In the genomic region with DNA sequence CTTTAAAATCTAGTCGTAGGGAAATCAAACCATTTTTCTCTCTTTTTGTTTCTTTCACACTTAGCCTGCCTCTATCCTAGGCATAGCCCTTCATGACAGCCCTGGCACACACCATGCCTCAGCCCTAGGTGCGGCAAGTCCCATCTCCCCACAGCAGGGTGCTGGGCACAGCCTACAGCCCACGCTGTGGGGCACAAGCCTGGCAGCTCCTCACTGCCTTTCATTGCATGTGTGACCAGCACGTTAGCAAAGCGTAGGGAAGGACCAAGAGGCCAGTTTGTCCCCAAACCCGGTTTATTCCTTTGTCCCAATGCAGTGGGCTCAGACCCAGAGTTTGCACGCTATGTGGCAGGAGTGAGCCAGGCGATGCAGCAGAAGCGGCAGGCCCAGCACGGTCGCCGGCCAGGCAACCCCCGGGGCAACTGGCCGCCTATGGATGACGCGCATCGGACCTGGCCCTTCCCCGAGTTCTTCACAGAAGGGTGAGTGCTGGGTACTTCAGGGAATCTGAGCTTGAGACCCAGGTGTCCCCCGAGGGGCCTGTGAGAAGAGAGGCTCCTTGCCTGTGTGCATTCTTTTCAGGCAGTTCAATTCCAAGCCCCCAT, we compare ENCODE assay signal across 16 cellular contexts. TPM values are rescaled to one million over a fixed set of nuclear protein-coding genes. Genes with fewer than 3 reads are reported as not detected.
A peak's percentile ranks its signal among the peaks of the same experiment; 100 is the strongest.
DNase-seq lines count a peak whose midpoint lies in the region; ATAC-seq and TF ChIP-seq lines count a peak whose summit lies in the region.
"Had no signal": no experiment of that assay in that cellular context is flagged by ENCODE, and none has a peak within 500 bp of the region (broad histone marks: within the 10 kb centered on the region; RNA-seq: fewer than 3 reads in every experiment).

No MANE protein-coding gene starts in this region.

- intact Hi-C loops in posterior vena cava (cut with DNase I), result no loop called here

- no peaks in the 10 kb centered on the region for H3K9me3 Mint-ChIP-seq in activated T-cell treated with anti-CD3 and anti-CD28 coated beads, Interleukin-2, amount 50 U/mL, for 24 hours
- H3K9me3 Mint-ChIP-seq in activated T-cell treated with anti-CD3 and anti-CD28 coated beads, Interleukin-2, amount 50 U/mL, for 72 hours, result no peaks in the 10 kb centered on the region
- H3K9me3 Mint-ChIP-seq: CD4-positive, alpha-beta T cell had no signal

- no peak overlapping the region for H3K27ac ChIP-seq in gastroesophageal sphincter
- H3K27ac ChIP-seq: 22Rv1, A549, C4-2B, GM23248 had no signal

- H3K27me3 ChIP-seq in gastroesophageal sphincter, result no peaks in the 10 kb centered on the region

- no peak for TF ChIP-seq EP300 in gastroesophageal sphincter (IDR thresholded peaks at IDR 0.05)

- DNase-seq in activated T-cell treated with anti-CD3 and anti-CD28 coated beads, Interleukin-2, amount 50 U/mL, for 24 hours, result no peak
- DNase-seq in activated T-cell treated with anti-CD3 and anti-CD28 coated beads, Interleukin-2, amount 50 U/mL, for 72 hours, result no peak
- DNase-seq in G401 (ENCODE audit: low spot score), result peak; percentile 90
- DNase-seq in cerebellum (ENCODE audit: low spot score), result peak; percentile 74
- peak; percentile 46 for DNase-seq in posterior vena cava (ENCODE audit: low spot score)
- no peak for DNase-seq in DMS53 (lab: John Stamatoyannopoulos, UW)
- DNase-seq: AML-193; CD4-positive, alpha-beta T cell; DMS153; DMS79 treated with DMSO at 0.1 percent for 48 hours; GM23248; HCEC 1CT had no signal

- H3K27ac Mint-ChIP-seq in activated T-cell treated with anti-CD3 and anti-CD28 coated beads, Interleukin-2, amount 50 U/mL, for 24 hours, result peak overlapping the region; percentile 44
- H3K27ac Mint-ChIP-seq in activated T-cell treated with anti-CD3 and anti-CD28 coated beads, Interleukin-2, amount 50 U/mL, for 72 hours, result no peak overlapping the region
- H3K27ac Mint-ChIP-seq: CD4-positive, alpha-beta T cell had no signal

- H3K4me1 ChIP-seq in gastroesophageal sphincter, result no peaks in the 10 kb centered on the region

- no peak for ATAC-seq in activated T-cell treated with anti-CD3 and anti-CD28 coated beads, Interleukin-2, amount 50 U/mL, for 72 hours (replicated peaks in 1 of 2)
- no peak for ATAC-seq in gastroesophageal sphincter
- ATAC-seq: A549 had no signal

- peaks cover 25% of the 10 kb centered on the region for H3K4me1 Mint-ChIP-seq in activated T-cell treated with anti-CD3 and anti-CD28 coated beads, Interleukin-2, amount 50 U/mL, for 24 hours (ENCODE audit: low read depth)
- peaks cover 22% of the 10 kb centered on the region for H3K4me1 Mint-ChIP-seq in activated T-cell treated with anti-CD3 and anti-CD28 coated beads, Interleukin-2, amount 50 U/mL, for 72 hours (ENCODE audit: low read depth)

- H3K4me3 Mint-ChIP-seq in activated T-cell treated with anti-CD3 and anti-CD28 coated beads, Interleukin-2, amount 50 U/mL, for 24 hours, result no peak overlapping the region
- H3K4me3 Mint-ChIP-seq in activated T-cell treated with anti-CD3 and anti-CD28 coated beads, Interleukin-2, amount 50 U/mL, for 72 hours, result no peak overlapping the region
- H3K4me3 Mint-ChIP-seq: CD4-positive, alpha-beta T cell had no signal

- H3K9me3 ChIP-seq in gastroesophageal sphincter, result no peaks in the 10 kb centered on the region
- H3K9me3 ChIP-seq: A549 had no signal

- H3K36me3 Mint-ChIP-seq in activated T-cell treated with anti-CD3 and anti-CD28 coated beads, Interleukin-2, amount 50 U/mL, for 24 hours (ENCODE audit: low read depth), result peaks cover 37% of the 10 kb centered on the region
- H3K36me3 Mint-ChIP-seq in activated T-cell treated with anti-CD3 and anti-CD28 coated beads, Interleukin-2, amount 50 U/mL, for 72 hours (ENCODE audit: insufficient read depth in 2 of 2), result peaks cover 0 to 5% of the 10 kb centered on the region in 2 donors

- WGBS in gastroesophageal sphincter (ENCODE audit: low coverage in 1 of 2), 2 donors, result 60 to 94% methylated on average over 1 to 2 of the region's 19 CpGs

- TF ChIP-seq CTCF in gastroesophageal sphincter (IDR thresholded peaks at IDR 0.05), result no peak

- no peaks in the 10 kb centered on the region for H3K27me3 Mint-ChIP-seq in activated T-cell treated with anti-CD3 and anti-CD28 coated beads, Interleukin-2, amount 50 U/mL, for 24 hours
- no peaks in the 10 kb centered on the region for H3K27me3 Mint-ChIP-seq in activated T-cell treated with anti-CD3 and anti-CD28 coated beads, Interleukin-2, amount 50 U/mL, for 72 hours (ENCODE audit: low read depth)
- H3K27me3 Mint-ChIP-seq: CD4-positive, alpha-beta T cell had no signal

- H3K36me3 ChIP-seq in gastroesophageal sphincter, result peaks cover 0 to 87% of the 10 kb centered on the region in 2 donors

- in situ Hi-C loops in G401 (cut with HindIII; ENCODE audit: low sequenced_read_pairs), result no loop called here

- TF ChIP-seq POLR2A in gastroesophageal sphincter (IDR thresholded peaks at IDR 0.05), result no peak

- no peak overlapping the region for H3K4me3 ChIP-seq in gastroesophageal sphincter
- H3K4me3 ChIP-seq: A549, GM23248 had no signal

RNA-seq across cellular contexts. Expression of gene GPI, which starts 17.3 kb away (rescaled TPM):
- total RNA-seq in activated T-cell treated with anti-CD3 and anti-CD28 coated beads, Interleukin-2, amount 50 U/mL, for 72 hours, result 100 to 1,000 TPM; 240 to 282 TPM
- total RNA-seq in G401 (2014; rRNA removed; shearing (Covaris generic)), result 216 TPM in 2 replicates
- total RNA-seq in cerebellum (115 TPM), posterior vena cava (100 to 1,000 TPM; 176 to 206 TPM), gastroesophageal sphincter (100 to 1,000 TPM in 3 of 4 donors, 10 to 100 TPM in 1; 86.6 to 324 (median 222) TPM)

RNA-seq across cellular contexts. Expression of gene PDCD2L, which starts 56.5 kb away (rescaled TPM):
- total RNA-seq in activated T-cell treated with anti-CD3 and anti-CD28 coated beads, Interleukin-2, amount 50 U/mL, for 72 hours, result 10 to 100 TPM; 23.2 to 34.4 TPM
- total RNA-seq in G401 (2014; rRNA removed; shearing (Covaris generic)), result 33.5 and 40.5 TPM in 2 replicates
- total RNA-seq in cerebellum (12.4 TPM), posterior vena cava (1 to 10 TPM; 4.6 to 6.5 TPM), gastroesophageal sphincter (10 to 100 TPM in 3 of 4 donors, 1 to 10 TPM in 1; 8.2 to 19.8 (median 14.6) TPM)

Comparison
In these comparisons a context has a peak if more than half of its experiments do, and no peak if none do; other contexts are left out.
1. DNase-seq: peak in G401 (single experiment), cerebellum (single experiment) and posterior vena cava (single experiment); none in activated T-cell treated with anti-CD3 and anti-CD28 coated beads, Interleukin-2, amount 50 U/mL, for 24 hours (single experiment), activated T-cell treated with anti-CD3 and anti-CD28 coated beads, Interleukin-2, amount 50 U/mL, for 72 hours (0 of 2) and DMS53 (single experiment).